Comparison of ENCODE assay signal across 24 cellular contexts in genomic region chr5:144433893-144434292, GRCh38.
A peak's percentile ranks its signal among the peaks of the same experiment; 100 is the strongest.
DNase-seq lines count a peak whose midpoint lies in the region; ATAC-seq and TF ChIP-seq lines count a peak whose summit lies in the region.
"Had no signal": no experiment of that assay in that cellular context is flagged by ENCODE, and none has a peak within 500 bp of the region (broad histone marks: within the 10 kb centered on the region; RNA-seq: fewer than 3 reads in every experiment).

No MANE protein-coding gene starts in this region.

- no peaks in the 10 kb centered on the region for H3K36me3 ChIP-seq in endodermal cell (ENCODE audit: control insufficient read depth, insufficient read depth, low read length)
- no peaks in the 10 kb centered on the region for H3K36me3 ChIP-seq in mucosa of descending colon (ENCODE audit: low read depth)

- H3K27ac ChIP-seq in endodermal cell (ENCODE audit: low read depth, low read length): no peak overlapping the region

- H3K9ac ChIP-seq in endodermal cell (ENCODE audit: extremely low read depth, low read length, poor library complexity, severe bottlenecking): no peak overlapping the region

- H3K4me3 Mint-ChIP-seq in endodermal cell: no peak overlapping the region
- H3K4me3 Mint-ChIP-seq: CD8-positive, alpha-beta memory T cell; GM23338; IgD-negative memory B cell; T-cell had no signal

- no peaks in the 10 kb centered on the region for H3K27me3 ChIP-seq in endodermal cell (ENCODE audit: control insufficient read depth, insufficient read depth, low read length, poor library complexity, severe bottlenecking)

- H3K9me3 ChIP-seq in endodermal cell (ENCODE audit: control insufficient read depth, low read length) (no peaks in the 10 kb centered on the region), mucosa of descending colon (no peaks in the 10 kb centered on the region)

- H3K9me3 Mint-ChIP-seq in endodermal cell: no peaks in the 10 kb centered on the region
- H3K9me3 Mint-ChIP-seq: GM23338 had no signal

- H3K36me3 Mint-ChIP-seq in endodermal cell (ENCODE audit: low read depth): no peaks in the 10 kb centered on the region
- H3K36me3 Mint-ChIP-seq: CD8-positive, alpha-beta memory T cell; IgD-negative memory B cell; T-cell had no signal

- peaks cover 29% of the 10 kb centered on the region for H3K4me1 Mint-ChIP-seq in endodermal cell
- H3K4me1 Mint-ChIP-seq: CD8-positive, alpha-beta memory T cell; IgD-negative memory B cell; T-cell had no signal

- H3K4me3 ChIP-seq in endodermal cell (ENCODE audit: low read length) (no peak overlapping the region), mucosa of descending colon (no peak overlapping the region)
- H3K4me3 ChIP-seq: GM23338 had no signal

- DNase-seq in NCI-H748 (lab: John Stamatoyannopoulos, UW; ENCODE audit: unreplicated experiment) (peak; percentile 38), NCI-H748 treated with DMSO at 0.1 percent for 48 hours (lab: John Stamatoyannopoulos, UW) (no peak), endodermal cell (peak; percentile 40), mucosa of descending colon (no peak), NCI-H128 (lab: John Stamatoyannopoulos, UW; ENCODE audit: unreplicated experiment) (no peak), NCI-H226 (no peak), H4 (ENCODE audit: low spot score) (no peak)
- DNase-seq: AML-193; C1 segment of cervical spinal cord; Calu3; CD8-positive, alpha-beta memory T cell; HCEC 1CT; MV-4-11; NCI-H1436; NCI-H2029; NCI-H446 treated with DMSO at 0.1 percent for 48 hours; NCI-H526 treated with DMSO at 0.1 percent for 48 hours; SIG-M5; T-cell had no signal

- ATAC-seq in mucosa of descending colon (peak; percentile 86), HG02571 (IDR thresholded peaks at IDR 0.05; ENCODE audit: unreplicated experiment) (no peak)
- ATAC-seq: GM23338, Panc1, SK-N-SH treated with all-trans-retinoic acid at 6 μM for 48 hours, T-cell had no signal

- H3K27me3 Mint-ChIP-seq in endodermal cell (ENCODE audit: insufficient read depth): no peaks in the 10 kb centered on the region
- H3K27me3 Mint-ChIP-seq: CD8-positive, alpha-beta memory T cell; IgD-negative memory B cell; T-cell had no signal

- intact Hi-C loops in mucosa of descending colon (cut with DNase I, micrococcal nuclease): no loop called here

- peak overlapping the region; percentile 58 for H3K27ac Mint-ChIP-seq in endodermal cell
- H3K27ac Mint-ChIP-seq: GM23338, IgD-negative memory B cell, T-cell had no signal

- 73 to 100% methylated on average over 2 to 3 of the region's 3 CpGs for WGBS in endodermal cell (ENCODE audit: insufficient coverage in 1 of 2, insufficient read length in 1 of 2), 2 experiments

- H3K4me1 ChIP-seq in endodermal cell (ENCODE audit: control insufficient read depth, insufficient read depth, low read length) (peaks cover 26% of the 10 kb centered on the region), mucosa of descending colon (ENCODE audit: low read depth) (peaks cover 6% of the 10 kb centered on the region)

- peak; percentile 10 for TF ChIP-seq CTCF in endodermal cell (conservative IDR thresholded peaks at IDR 0.05)
- no peak for TF ChIP-seq CTCF in mucosa of descending colon (IDR thresholded peaks at IDR 0.05)

Comparison
In these comparisons a context has a peak if more than half of its experiments do, and no peak if none do; other contexts are left out.
1. DNase-seq: peak in NCI-H748 (single experiment) and endodermal cell (single experiment); none in NCI-H748 treated with DMSO at 0.1 percent for 48 hours (single experiment), mucosa of descending colon (0 of 3), NCI-H128 (single experiment), NCI-H226 (single experiment) and H4 (single experiment).